Comparison of ENCODE assay signal across 15 cellular contexts in genomic region chr14:93015039-93015438, GRCh38.
"Had no signal": no experiment of that assay in that cellular context is flagged by ENCODE, and none has a peak within 500 bp of the region (broad histone marks: within the 10 kb centered on the region; RNA-seq: fewer than 3 reads in every experiment).

No MANE protein-coding gene starts in this region.

- H3K4me1 ChIP-seq: colonic mucosa had no signal

- DNase-seq: activated CD4-positive, alpha-beta T cell treated with anti-CD3 and anti-CD28 coated beads, Interleukin-2, amount 50 U/mL, for 4 hours; activated gamma-delta T cell treated with Interleukin-2 at 50 U/mL for 16 hours; activated T-cell treated with anti-CD3 and anti-CD28 coated beads, Interleukin-2, amount 50 U/mL, for 4 hours; colonic mucosa; effector memory CD4-positive, alpha-beta T cell; stimulated activated CD4-positive, alpha-beta T cell treated with anti-CD3 and anti-CD28 coated beads, Interleukin-15, amount 100 ng/mL, for 24 hours; stimulated activated CD4-positive, alpha-beta T cell treated with anti-CD3 and anti-CD28 coated beads, Interleukin-4, amount 100 ng/mL, for 24 hours; tibial artery had no signal

- H3K4me3 ChIP-seq: ascending aorta, colonic mucosa, hepatocyte, neural progenitor cell, pancreas, tibial artery had no signal

- H3K27me3 ChIP-seq: ascending aorta, colonic mucosa, hepatocyte, neural progenitor cell, pancreas, tibial artery had no signal

- H3K27ac Mint-ChIP-seq: neural progenitor cell; T-helper 2 cell treated with Interferon-gamma antibody and Interleukin-4, amounts not matched to agents 5 μg/mL and 100 μg/mL, for 36 hours had no signal

- ATAC-seq: activated CD4-positive, CD25-positive, alpha-beta regulatory T cell treated with anti-CD3 and anti-CD28 coated beads, Interleukin-2, amount 50 U/mL, for 24 hours; activated T-cell treated with anti-CD3 and anti-CD28 coated beads, Interleukin-2, amount 50 U/mL, for 4 hours; pancreas had no signal

- H3K27ac ChIP-seq: colonic mucosa, epithelial cell of prostate, hepatocyte, neural progenitor cell, pancreas had no signal

- H3K4me3 Mint-ChIP-seq: activated T-cell treated with anti-CD3 and anti-CD28 coated beads, Interleukin-2, amount 50 U/mL, for 4 hours; neural progenitor cell; T-helper 2 cell treated with Interferon-gamma antibody and Interleukin-4, amounts not matched to agents 5 μg/mL and 100 μg/mL, for 36 hours had no signal

- H2AFZ ChIP-seq: hepatocyte, neural progenitor cell had no signal

- H3K36me3 Mint-ChIP-seq: neural progenitor cell had no signal

- H3K4me2 ChIP-seq: hepatocyte, neural progenitor cell had no signal

- H3K9me3 ChIP-seq: ascending aorta, colonic mucosa, pancreas, tibial artery had no signal

- H3K9ac ChIP-seq: neural progenitor cell had no signal

- H3K36me3 ChIP-seq: colonic mucosa, neural progenitor cell, pancreas had no signal

- H3K9me3 Mint-ChIP-seq: activated T-cell treated with anti-CD3 and anti-CD28 coated beads, Interleukin-2, amount 50 U/mL, for 4 hours; neural progenitor cell; T-helper 2 cell treated with Interferon-gamma antibody and Interleukin-4, amounts not matched to agents 5 μg/mL and 100 μg/mL, for 36 hours had no signal
